10 cellular contexts compared by ENCODE assay signal in genomic region chr1:3482590-3482899, GRCh38. TPM values are rescaled to one million over a fixed set of nuclear protein-coding genes. Genes with fewer than 3 reads are reported as not detected.
DNase-seq lines count a peak whose midpoint lies in the region; ATAC-seq, FAIRE-seq and TF ChIP-seq lines count a peak whose summit lies in the region.
"Had no signal": no experiment of that assay in that cellular context is flagged by ENCODE, and none has a peak within 500 bp of the region (broad histone marks: within the 10 kb centered on the region; RNA-seq: fewer than 3 reads in every experiment).

No MANE protein-coding gene starts in this region.

- WGBS in A549 (ENCODE audit: missing lambda C conversion rate) = no CpG with 5 or more reads among the region's 10 CpGs

- ATAC-seq in A549 = peak; percentile 55 to 86
- ATAC-seq in RWPE2 (ENCODE audit: low read depth) = peak; percentile 36
- peak; percentile 42 for ATAC-seq in foreskin keratinocyte
- ATAC-seq in GM21528 (IDR thresholded peaks at IDR 0.05; ENCODE audit: low FRiP score, unreplicated experiment) = no peak

- H3K4me3 ChIP-seq in A549 = no peak overlapping the region
- no peak overlapping the region for H3K4me3 ChIP-seq in RWPE2 (ENCODE audit: severe bottlenecking)

- TF ChIP-seq CTCF in A549 (IDR thresholded peaks at IDR 0.05) (no peak), GM12874 (IDR thresholded peaks at IDR 0.05; ENCODE audit: insufficient read depth, low read depth, low read length) (peak; percentile 51), RWPE2 (IDR thresholded peaks at IDR 0.05; ENCODE audit: poor library complexity, severe bottlenecking) (peak; percentile 13), foreskin keratinocyte (conservative IDR thresholded peaks at IDR 0.05) (peak; percentile 39), GM20000 (IDR thresholded peaks at IDR 0.05; ENCODE audit: extremely low read depth, missing control alignments) (no peak)

- H3K27ac ChIP-seq in A549 (peak overlapping the region; percentile 20 to 75; a peak in 4 of 6 replicates), RWPE2 (ENCODE audit: poor library complexity, severe bottlenecking) (peak overlapping the region; percentile 71), foreskin keratinocyte (no peak overlapping the region)
- H3K27ac ChIP-seq: neutrophil had no signal

- H3K36me3 ChIP-seq in RWPE2 (ENCODE audit: low read depth) = no peaks in the 10 kb centered on the region; the same call in 1 of the 2 replicates
- H3K36me3 ChIP-seq: neutrophil had no signal

- TF ChIP-seq POLR2A in A549 (IDR thresholded peaks at IDR 0.05; ENCODE audit: low read length) = no peak

- CTCF ChIA-PET in A549 (lab: Yijun Ruan, JAX) = interaction anchor here (0.9 to 9.5 kb wide), 5 partner anchors 8 to 132 kb away, joined by 3 to 77 read pairs (median 8); no protein-coding TSS in a partner anchor

- H3K4me2 ChIP-seq in A549 = peak overlapping the region; percentile 35

- peaks cover 16% of the 10 kb centered on the region for H3K4me1 ChIP-seq in A549
- H3K4me1 ChIP-seq in RWPE2 (ENCODE audit: insufficient read depth, poor library complexity, severe bottlenecking) = peaks cover 15% of the 10 kb centered on the region
- H3K4me1 ChIP-seq in foreskin keratinocyte = peaks cover 3% of the 10 kb centered on the region

- no peak for TF ChIP-seq EP300 in A549 (IDR thresholded peaks at IDR 0.05)

- H3K27me3 ChIP-seq in RWPE2 (ENCODE audit: insufficient read depth, poor library complexity, severe bottlenecking) (no peaks in the 10 kb centered on the region), foreskin keratinocyte (no peaks in the 10 kb centered on the region)

- no peak for TF ChIP-seq RAD21 in A549 (conservative IDR thresholded peaks at IDR 0.05 in 1 of 2, IDR thresholded peaks at IDR 0.05 in 1 of 2)

- peak in 1 of 2 experiments; percentile 47 for DNase-seq in A549 (ENCODE audit: low read depth in 1 of 2, low spot score in 1 of 2)
- DNase-seq in RWPE2 (ENCODE audit: low spot score) = no peak
- no peak for DNase-seq in foreskin keratinocyte
- DNase-seq in activated effector memory CD4-positive, alpha-beta T cell treated with anti-CD3 and anti-CD28 coated beads, Interleukin-2, amount 50 U/mL, for 16 hours = no peak
- no peak for DNase-seq in midbrain (lab: John Stamatoyannopoulos, UW)
- no peak for DNase-seq in GM20000 (ENCODE audit: low spot score)
- DNase-seq: T-helper 9 cell had no signal

- no peaks in the 10 kb centered on the region for H3K9me3 ChIP-seq in A549
- H3K9me3 ChIP-seq in RWPE2 (ENCODE audit: severe bottlenecking) = no peaks in the 10 kb centered on the region
- H3K9me3 ChIP-seq: neutrophil had no signal

- no peak for FAIRE-seq in A549 (lab: Jason Lieb, UNC)

- POLR2A ChIA-PET in A549 (lab: Yijun Ruan, JAX) = no interaction called here

TF ChIP-seq in A549, 52 proteins besides CTCF, POLR2A, EP300 and RAD21:
- no peak for TF ChIP-seq HMGXB4 (CRISPR knock-in tag; IDR thresholded peaks at IDR 0.05; ENCODE audit: borderline replicate concordance)

RNA-seq across cellular contexts. Expression of gene ARHGEF16, which starts 28.1 kb away (rescaled TPM):
- polyA plus RNA-seq in A549 (2011; rRNA removed) (1.4 and 1.7 TPM in 2 replicates), A549 (2017; fragmentation: RNase III; extraction: RNeasy Plus Mini Kit Qiagen cat#74134 plus additional on column Dnase treatment) (2.7 to 3.2 TPM (median 3.0 TPM) in 3 replicates), foreskin keratinocyte (19.9 and 22.8 TPM in 2 replicates)
- 4.0 and 4.1 TPM in 2 replicates for polyA plus RNA-seq in A549 (2012; cell fraction: cytosol; rRNA removed)
- polyA plus RNA-seq in A549 (2012; cell fraction: nucleus; rRNA removed) = 9.6 and 11.9 TPM in 2 replicates
- 2.9 and 6.0 TPM in 2 replicates for polyA minus RNA-seq in A549 (2011; rRNA and poly(A)+ RNA removed)
- 24.1 and 25.2 TPM in 2 replicates for total RNA-seq in foreskin keratinocyte

Comparison
In these comparisons a context has a peak if more than half of its experiments do, and no peak if none do; other contexts are left out.
1. CTCF ChIP-seq: peak in GM12874 (single experiment), RWPE2 (single experiment) and foreskin keratinocyte (single experiment); none in A549 (single experiment) and GM20000 (single experiment).